ENCODE assay signal across 8 cellular contexts in the genomic region with DNA sequence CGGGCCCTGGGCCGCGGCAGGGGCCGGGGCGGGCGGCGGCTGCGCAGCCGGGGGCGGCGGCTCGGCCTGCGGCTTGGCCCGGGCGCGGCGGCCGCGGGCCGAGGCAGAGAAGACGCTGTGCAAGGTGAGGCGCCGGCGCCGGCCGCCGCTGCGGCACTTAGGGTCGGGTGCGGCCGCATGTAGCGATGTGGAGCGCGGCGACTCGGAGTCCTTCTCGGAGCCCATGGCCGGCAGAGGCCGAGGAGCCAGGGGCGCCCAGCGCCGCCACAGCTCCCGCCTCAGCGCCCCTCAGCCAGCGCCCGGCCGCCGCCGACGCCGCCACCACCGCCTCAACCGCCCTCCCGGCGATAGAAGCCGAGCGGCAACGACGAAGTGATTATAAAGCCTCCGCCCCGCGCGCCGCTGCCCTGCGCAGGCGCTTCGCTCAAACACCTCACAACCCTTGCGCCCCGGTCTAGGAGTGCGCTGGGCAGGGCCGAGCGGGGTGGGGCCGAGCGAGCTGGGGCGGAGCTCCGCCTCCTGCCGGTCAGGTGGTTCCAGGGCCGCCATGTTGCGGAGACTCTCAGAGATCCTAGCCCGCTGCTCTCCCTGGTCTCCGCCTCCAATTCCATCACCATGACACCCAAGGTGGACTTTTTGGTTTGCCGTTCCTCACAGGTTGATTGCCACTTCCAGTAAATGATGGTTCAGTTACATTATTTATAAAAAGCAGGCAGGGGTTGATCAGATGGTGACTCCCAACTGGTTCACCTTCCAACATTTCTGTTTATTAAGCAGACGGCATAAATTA. TPM values are rescaled to one million over a fixed set of nuclear protein-coding genes. Genes with fewer than 3 reads are reported as not detected.
DNase-seq lines count a peak whose midpoint lies in the region; TF ChIP-seq lines count a peak whose summit lies in the region.

A gene with protein sequence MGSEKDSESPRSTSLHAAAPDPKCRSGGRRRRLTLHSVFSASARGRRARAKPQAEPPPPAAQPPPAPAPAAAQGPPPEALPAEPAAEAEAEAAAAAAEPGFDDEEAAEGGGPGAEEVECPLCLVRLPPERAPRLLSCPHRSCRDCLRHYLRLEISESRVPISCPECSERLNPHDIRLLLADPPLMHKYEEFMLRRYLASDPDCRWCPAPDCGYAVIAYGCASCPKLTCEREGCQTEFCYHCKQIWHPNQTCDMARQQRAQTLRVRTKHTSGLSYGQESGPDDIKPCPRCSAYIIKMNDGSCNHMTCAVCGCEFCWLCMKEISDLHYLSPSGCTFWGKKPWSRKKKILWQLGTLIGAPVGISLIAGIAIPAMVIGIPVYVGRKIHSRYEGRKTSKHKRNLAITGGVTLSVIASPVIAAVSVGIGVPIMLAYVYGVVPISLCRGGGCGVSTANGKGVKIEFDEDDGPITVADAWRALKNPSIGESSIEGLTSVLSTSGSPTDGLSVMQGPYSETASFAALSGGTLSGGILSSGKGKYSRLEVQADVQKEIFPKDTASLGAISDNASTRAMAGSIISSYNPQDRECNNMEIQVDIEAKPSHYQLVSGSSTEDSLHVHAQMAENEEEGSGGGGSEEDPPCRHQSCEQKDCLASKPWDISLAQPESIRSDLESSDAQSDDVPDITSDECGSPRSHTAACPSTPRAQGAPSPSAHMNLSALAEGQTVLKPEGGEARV (minus strand): TSS at position 349 of the 790 bp plus-strand sequence. CDS start 124 bp downstream, at position 225.

- peak; percentile 37 for TF ChIP-seq RAD21 in neural cell (conservative IDR thresholded peaks at IDR 0.05)

- H3F3A ChIP-seq in neural cell (ENCODE audit: insufficient read depth, low read length, poor library complexity, severe bottlenecking), result no peaks in the 10 kb centered on the region

- H3K27ac ChIP-seq in neural cell (ENCODE audit: low read length) (peak within 1 kb of the TSS; percentile 85), stomach (peak within 1 kb of the TSS; percentile 93 to 100 (median 97))

- TF ChIP-seq CTCF in neural cell (IDR thresholded peaks at IDR 0.05; ENCODE audit: poor library complexity, severe bottlenecking) (no peak), stomach (IDR thresholded peaks at IDR 0.05) (peak in 2 of 7 experiments; percentile 22 to 32)

- H3K27me3 ChIP-seq in H7 (ENCODE audit: control insufficient read depth, insufficient read depth, low read length), result peaks cover 9% of the 10 kb centered on the region
- no peaks in the 10 kb centered on the region for H3K27me3 ChIP-seq in MG63
- no peaks in the 10 kb centered on the region for H3K27me3 ChIP-seq in neural cell (ENCODE audit: insufficient read depth, low read depth, low read length)
- no peaks in the 10 kb centered on the region for H3K27me3 ChIP-seq in stomach

- DNase-seq in ELF-1 (ENCODE audit: low read depth, low spot score) (peak; percentile 97), H7 (peak; percentile 99), MG63 (peak; percentile 95), SHP77 treated with DMSO at 0.1 percent for 48 hours (lab: John Stamatoyannopoulos, UW) (peak; percentile 84), fibroblast of the conjunctiva (ENCODE audit: low read depth) (peak; percentile 85), stomach (peak; percentile 97)
- peak; percentile 98 for DNase-seq in activated effector memory CD4-positive, alpha-beta T cell treated with anti-CD3 and anti-CD28 coated beads, Interleukin-2, amount 50 U/mL, for 16 hours

- WGBS in stomach, 5 donors, result 1 to 2% (median 1%) methylated on average over 20 to 83 of the region's 83 CpGs

- H3K4me3 ChIP-seq in H7 (ENCODE audit: insufficient read depth, low read depth, low read length) (peak within 1 kb of the TSS; percentile 92), MG63 (peak within 1 kb of the TSS; percentile 65), neural cell (ENCODE audit: low read length) (peak within 1 kb of the TSS; percentile 91), stomach (peak within 1 kb of the TSS; percentile 75 to 100 (median 90))

- intact Hi-C loops in stomach (cut with DNase I; ENCODE audit: low total_unique reads), result no loop called here

- TF ChIP-seq EP300 in neural cell (conservative IDR thresholded peaks at IDR 0.05; ENCODE audit: poor library complexity, severe bottlenecking) (peak; percentile 54), stomach (IDR thresholded peaks at IDR 0.05) (no peak)

- H2AFZ ChIP-seq in neural cell (ENCODE audit: low read depth, low read length), result peak within 1 kb of the TSS; percentile 37

- H3K4me1 ChIP-seq in stomach, result peaks cover 11 to 39% (median 37%) of the 10 kb centered on the region in 4 donors

- H3K9ac ChIP-seq in neural cell (ENCODE audit: low read length), result peak within 1 kb of the TSS; percentile 85

- H3K4me2 ChIP-seq in neural cell (ENCODE audit: low read length), result peak within 1 kb of the TSS; percentile 69

- TF ChIP-seq POLR2A in stomach (IDR thresholded peaks at IDR 0.05), result peak in 2 of 4 donors; percentile 19 to 78

- H3K36me3 ChIP-seq in H7 (replicated peaks; ENCODE audit: control insufficient read depth, insufficient read depth, low read length) (no peaks in the 10 kb centered on the region), MG63 (no peaks in the 10 kb centered on the region), neural cell (ENCODE audit: insufficient read depth, low read length) (no peaks in the 10 kb centered on the region), stomach (no peaks in the 10 kb centered on the region)

- no peaks in the 10 kb centered on the region for H3K9me2 ChIP-seq in neural cell (ENCODE audit: insufficient read depth, low read length)

- H3K9me3 ChIP-seq in MG63 (no peaks in the 10 kb centered on the region), neural cell (ENCODE audit: low read length) (no peaks in the 10 kb centered on the region), stomach (no peaks in the 10 kb centered on the region)

- peaks cover 34% of the 10 kb centered on the region for H3K79me2 ChIP-seq in neural cell (replicated peaks; ENCODE audit: insufficient read depth, low read length)

- H4K20me1 ChIP-seq in neural cell (ENCODE audit: insufficient read depth), result peaks cover 4% of the 10 kb centered on the region

TF ChIP-seq in neural cell, 6 proteins besides CTCF, POLR2A, EP300 and RAD21:
- TF ChIP-seq EZH2 (IDR thresholded peaks at IDR 0.05; ENCODE audit: borderline replicate concordance, insufficient read depth, low read length, poor library complexity, severe bottlenecking) (no peak), MXI1 (conservative IDR thresholded peaks at IDR 0.05; ENCODE audit: poor library complexity, severe bottlenecking) (peak; percentile 64), TAF1 (IDR thresholded peaks at IDR 0.05; ENCODE audit: low read depth) (peak; percentile 75), POLR2AphosphoS5 (IDR thresholded peaks at IDR 0.05) (peak; percentile 98), SMC3 (conservative IDR thresholded peaks at IDR 0.05; ENCODE audit: poor library complexity) (peak; percentile 29)
- TF ChIP-seq, protein P1, sequence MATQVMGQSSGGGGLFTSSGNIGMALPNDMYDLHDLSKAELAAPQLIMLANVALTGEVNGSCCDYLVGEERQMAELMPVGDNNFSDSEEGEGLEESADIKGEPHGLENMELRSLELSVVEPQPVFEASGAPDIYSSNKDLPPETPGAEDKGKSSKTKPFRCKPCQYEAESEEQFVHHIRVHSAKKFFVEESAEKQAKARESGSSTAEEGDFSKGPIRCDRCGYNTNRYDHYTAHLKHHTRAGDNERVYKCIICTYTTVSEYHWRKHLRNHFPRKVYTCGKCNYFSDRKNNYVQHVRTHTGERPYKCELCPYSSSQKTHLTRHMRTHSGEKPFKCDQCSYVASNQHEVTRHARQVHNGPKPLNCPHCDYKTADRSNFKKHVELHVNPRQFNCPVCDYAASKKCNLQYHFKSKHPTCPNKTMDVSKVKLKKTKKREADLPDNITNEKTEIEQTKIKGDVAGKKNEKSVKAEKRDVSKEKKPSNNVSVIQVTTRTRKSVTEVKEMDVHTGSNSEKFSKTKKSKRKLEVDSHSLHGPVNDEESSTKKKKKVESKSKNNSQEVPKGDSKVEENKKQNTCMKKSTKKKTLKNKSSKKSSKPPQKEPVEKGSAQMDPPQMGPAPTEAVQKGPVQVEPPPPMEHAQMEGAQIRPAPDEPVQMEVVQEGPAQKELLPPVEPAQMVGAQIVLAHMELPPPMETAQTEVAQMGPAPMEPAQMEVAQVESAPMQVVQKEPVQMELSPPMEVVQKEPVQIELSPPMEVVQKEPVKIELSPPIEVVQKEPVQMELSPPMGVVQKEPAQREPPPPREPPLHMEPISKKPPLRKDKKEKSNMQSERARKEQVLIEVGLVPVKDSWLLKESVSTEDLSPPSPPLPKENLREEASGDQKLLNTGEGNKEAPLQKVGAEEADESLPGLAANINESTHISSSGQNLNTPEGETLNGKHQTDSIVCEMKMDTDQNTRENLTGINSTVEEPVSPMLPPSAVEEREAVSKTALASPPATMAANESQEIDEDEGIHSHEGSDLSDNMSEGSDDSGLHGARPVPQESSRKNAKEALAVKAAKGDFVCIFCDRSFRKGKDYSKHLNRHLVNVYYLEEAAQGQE (IDR thresholded peaks at IDR 0.05; ENCODE audit: borderline replicate concordance), result peak; percentile 49

RNA-seq across cellular contexts. Expression of the gene that starts here (rescaled TPM):
- total RNA-seq in H7 (2014; rRNA removed; shearing (Covaris generic)), result 24.9 and 26.7 TPM in 2 replicates
- 5.0 and 6.9 TPM in 2 replicates for total RNA-seq in MG63 (2014; rRNA removed; shearing (Covaris generic); ENCODE audit: low replicate concordance)
- polyA plus RNA-seq in neural cell (22.1 and 30.8 TPM in 2 replicates), stomach (10 to 100 TPM in 1 of 3 donors, 1 to 10 TPM in 2; 9.1 to 10.4 (median 9.1) TPM)
- 46.0 and 46.3 TPM in 2 replicates for polyA minus RNA-seq in neural cell
- total RNA-seq in stomach, result 10 to 100 TPM in 3 of 5 donors, 1 to 10 TPM in 1, under 1 TPM in 1; 0.58 to 29.5 (median 10.3) TPM

Comparison
In these comparisons a context has a peak if more than half of its experiments do, and no peak if none do; other contexts are left out.
1. Peak in every context shown above with its lines: DNase-seq, H3K4me3 ChIP-seq and H3K27ac ChIP-seq.